In genomic region chr15:39287322-39288195, GRCh38 we compare ENCODE assay signal across 1 cellular context.
TF ChIP-seq lines count a peak whose summit lies in the region.

No MANE protein-coding gene starts in this region.

TF ChIP-seq in HCT116, 20 proteins besides CTCF, POLR2A, EP300 and RAD21 (continued from another document):
- TF ChIP-seq ZBTB33 (IDR thresholded peaks at IDR 0.05; ENCODE audit: extremely low read depth, insufficient replicate concordance, low read length) (no peak), EZH2 (IDR thresholded peaks at IDR 0.05) (no peak), YY1 (IDR thresholded peaks at IDR 0.05; ENCODE audit: extremely low read depth, insufficient replicate concordance, low read depth, low read length) (no peak), ATF3 (IDR thresholded peaks at IDR 0.05) (no peak), SP1 (IDR thresholded peaks at IDR 0.05; ENCODE audit: low read depth) (no peak), SIN3A (IDR thresholded peaks at IDR 0.05; ENCODE audit: low read depth) (no peak), TCF7L2 (IDR thresholded peaks at IDR 0.05; ENCODE audit: borderline replicate concordance, extremely low read depth, insufficient read depth, insufficient read length) (no peak), SRF (IDR thresholded peaks at IDR 0.05; ENCODE audit: low read depth) (no peak)
